14 cellular contexts compared by ENCODE assay signal in the genomic region with DNA sequence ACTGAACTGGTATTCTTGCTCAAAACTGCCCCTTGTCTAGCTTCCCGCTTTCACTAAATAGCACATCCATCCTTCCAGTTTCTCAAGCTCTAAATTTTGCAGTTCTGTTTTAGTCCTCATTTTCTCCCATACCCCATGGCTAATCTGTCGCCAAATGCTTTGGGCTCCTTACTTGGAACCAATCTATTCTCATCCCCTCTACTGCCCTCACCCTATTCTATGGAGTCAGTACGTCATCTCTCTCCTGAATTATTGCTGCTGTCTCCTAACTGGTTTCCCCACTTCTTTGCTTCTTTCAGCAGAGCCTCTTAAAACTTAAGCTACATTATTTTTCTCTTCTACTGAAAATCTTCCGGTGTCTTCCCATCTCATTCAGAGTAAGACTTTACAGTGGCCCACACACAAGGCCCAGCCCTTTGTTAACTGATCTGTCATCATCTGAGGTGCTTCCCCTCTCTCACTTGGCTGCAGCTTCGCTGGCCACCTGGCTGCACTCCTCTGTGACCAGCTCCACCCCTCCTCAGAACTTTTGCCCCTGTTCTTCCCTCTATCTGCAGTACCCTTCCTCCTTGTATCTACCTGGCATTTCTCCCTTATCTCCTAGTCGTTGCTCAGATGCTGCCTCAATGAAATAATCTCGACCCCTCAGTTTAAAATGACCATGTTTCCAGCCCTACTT. TPM values are rescaled to one million over a fixed set of nuclear protein-coding genes. Genes with fewer than 3 reads are reported as not detected.
DNase-seq lines count a peak whose midpoint lies in the region; ATAC-seq, FAIRE-seq and TF ChIP-seq lines count a peak whose summit lies in the region.
"Had no signal": no experiment of that assay in that cellular context is flagged by ENCODE, and none has a peak within 500 bp of the region (broad histone marks: within the 10 kb centered on the region; RNA-seq: fewer than 3 reads in every experiment).

No MANE protein-coding gene starts in this region.

- no peak for TF ChIP-seq CTCF in GM13977 (IDR thresholded peaks at IDR 0.05; ENCODE audit: extremely low read depth, insufficient read depth, missing control alignments)
- TF ChIP-seq CTCF in GM12878 (IDR thresholded peaks at IDR 0.05 in 2 of 3, conservative IDR thresholded peaks at IDR 0.05 in 1 of 3; ENCODE audit: control insufficient read depth in 2 of 3, extremely low read depth in 1 of 3, insufficient read depth in 1 of 3, low read depth in 3 of 3, low read length in 3 of 3): no peak
- no peak for TF ChIP-seq CTCF in Peyer's patch (IDR thresholded peaks at IDR 0.05)

- in situ Hi-C loops in GM13977 (cut with MboI; ENCODE audit: low pct_unique_long_range_greater_than_20kb, low sequenced_read_pairs, unreplicated experiment) (no loop called here), GM12878 (cut with MboI) (no loop called here)

- WGBS in GM12878 (ENCODE audit: insufficient coverage, insufficient replicate concordance, low lambda C conversion rate, missing lambda C conversion rate): 68% methylated on average over 7 of the region's 7 CpGs

- H2AFZ ChIP-seq in GM12878 (ENCODE audit: control insufficient read depth, low read depth, low read length): no peak overlapping the region

- H4K20me1 ChIP-seq in GM12878 (ENCODE audit: control insufficient read depth, insufficient read depth): no peaks in the 10 kb centered on the region

- RAD21 ChIA-PET in GM12878 (lab: Charles Lee; ENCODE audit: unreplicated experiment): interaction anchor here (0.6 to 2.5 kb wide), 10 partner anchors 8 to 1841 kb away, joined by 3 to 10 read pairs (median 4); a partner anchor contains a TSS

- H3K79me2 ChIP-seq in GM12878 (ENCODE audit: control insufficient read depth, insufficient read depth, low read length): peaks cover 96% of the 10 kb centered on the region

- CTCF ChIA-PET in GM12878 (lab: Yijun Ruan, JAX): interaction anchor here (0.6 to 4.0 kb wide), 11 partner anchors 8 to 738 kb away, joined by 3 to 35 read pairs (median 6); no protein-coding TSS in a partner anchor

- no peak for FAIRE-seq in GM12878 (lab: Jason Lieb, UNC)

- SMC1A ChIA-PET in GM12878 (lab: Charles Lee; ENCODE audit: uncharacterized antibody, unreplicated experiment): interaction anchor here (0.7 to 3.5 kb wide), 13 partner anchors 8 to 147 kb away, joined by 3 to 16 read pairs (median 5); a partner anchor contains a TSS

- H3K9me3 ChIP-seq in GM12878 (replicated peaks; ENCODE audit: control insufficient read depth, insufficient read depth, low read length): peaks cover 4% of the 10 kb centered on the region
- H3K9me3 ChIP-seq in Peyer's patch: peaks cover 0 to 5% (median 0%) of the 10 kb centered on the region in 4 donors

- H3K27ac ChIP-seq in GM12878 (ENCODE audit: control insufficient read depth, insufficient read depth) (peak overlapping the region; percentile 5; the same call in 1 of the 2 replicates), Peyer's patch (no peak overlapping the region)
- H3K27ac ChIP-seq: tibial artery had no signal

- H3K4me1 ChIP-seq in GM12878 (ENCODE audit: control insufficient read depth, insufficient read depth, low read length): peaks cover 39% of the 10 kb centered on the region
- peaks cover 0 to 6% (median 0%) of the 10 kb centered on the region in 4 donors for H3K4me1 ChIP-seq in Peyer's patch

- H3K27me3 ChIP-seq in GM12878 (replicated peaks in 1 of 2; ENCODE audit: control insufficient read depth in 2 of 2, insufficient read depth in 2 of 2, low read length in 1 of 2) (no peaks in the 10 kb centered on the region), Peyer's patch (no peaks in the 10 kb centered on the region)
- H3K27me3 ChIP-seq: tibial artery had no signal

- DNase-seq in GM13977 (ENCODE audit: low spot score): peak; percentile 30
- DNase-seq in GM12878 (ENCODE audit: low read depth, low spot score): no peak
- DNase-seq in globus pallidus (ENCODE audit: low spot score): no peak
- no peak for DNase-seq in Peyer's patch
- DNase-seq in activated naive CD4-positive, alpha-beta T cell treated with anti-CD3 and anti-CD28 coated beads, Interleukin-2, amount 50 U/mL, for 16 hours: no peak
- DNase-seq: activated naive CD8-positive, alpha-beta T cell treated with anti-CD3 and anti-CD28 coated beads, Interleukin-2, amount 10 ng/mL, durations not matched to agents 7 days and 5 days; C1 segment of cervical spinal cord; effector memory CD4-positive, alpha-beta T cell; naive thymus-derived CD4-positive, alpha-beta T cell; NCI-H1930; tibial artery had no signal

- no peak overlapping the region for H3K9ac ChIP-seq in GM12878 (ENCODE audit: control insufficient read depth, insufficient read depth, low read length)

- TF ChIP-seq POLR2A in GM12878 (IDR thresholded peaks at IDR 0.05; ENCODE audit: low read depth, low read length) (no peak), Peyer's patch (IDR thresholded peaks at IDR 0.05) (no peak)

- peak overlapping the region; percentile 77 for H3K4me2 ChIP-seq in GM12878 (ENCODE audit: control insufficient read depth, insufficient read depth)

- intact Hi-C loops in GM12878 (cut with micrococcal nuclease; ENCODE audit: unreplicated experiment): no loop called here

- peak; percentile 85 for ATAC-seq in GM21367 (IDR thresholded peaks at IDR 0.05; ENCODE audit: unreplicated experiment)
- peak; percentile 90 for ATAC-seq in HG02981 (IDR thresholded peaks at IDR 0.05; ENCODE audit: unreplicated experiment)
- peak; percentile 89 for ATAC-seq in GM12878
- no peak for ATAC-seq in GM19452 (IDR thresholded peaks at IDR 0.05; ENCODE audit: unreplicated experiment)
- ATAC-seq: naive thymus-derived CD4-positive, alpha-beta T cell had no signal

- H3K36me3 ChIP-seq in GM12878 (ENCODE audit: control insufficient read depth in 2 of 2, insufficient read depth in 2 of 2, low read length in 1 of 2) (peaks cover 0 to 8% of the 10 kb centered on the region in 2 experiments; a peak in 2 of 4 replicates), Peyer's patch (no peaks in the 10 kb centered on the region)
- H3K36me3 ChIP-seq: tibial artery had no signal

- BruUV-seq in GM12878 (replicated peaks; lab: Mats Ljungman, UMichigan): no TSS peak

- H3K4me3 ChIP-seq in GM12878 (no peak overlapping the region), Peyer's patch (no peak overlapping the region)
- H3K4me3 ChIP-seq: tibial artery had no signal

- TF ChIP-seq RAD21 in GM12878 (IDR thresholded peaks at IDR 0.05; ENCODE audit: insufficient read depth, low read depth, low read length): no peak

- POLR2A ChIA-PET in GM12878 (lab: Charles Lee): interaction anchor here (0.6 to 0.8 kb wide), 2 partner anchors 40 to 1401 kb away, joined by 3 to 8 read pairs; no protein-coding TSS in a partner anchor

- TF ChIP-seq EP300 in GM12878 (IDR thresholded peaks at IDR 0.05; ENCODE audit: borderline replicate concordance in 1 of 2, control insufficient read depth in 1 of 2, low read depth in 2 of 2, low read length in 2 of 2): no peak

TF ChIP-seq in GM12878, 131 proteins besides CTCF, POLR2A, EP300 and RAD21 (continues in another document):
- no peak for TF ChIP-seq MYB (IDR thresholded peaks at IDR 0.05; ENCODE audit: borderline replicate concordance, low read depth, low read length)
- no peak for TF ChIP-seq CHD1 (IDR thresholded peaks at IDR 0.05; ENCODE audit: low read depth, low read length)
- peak; percentile 31; the same call in 1 of the 2 replicates for TF ChIP-seq PAX5 (IDR thresholded peaks at IDR 0.05; ENCODE audit: borderline replicate concordance, low read depth, low read length)
- peak; percentile 61; the same call in 1 of the 2 replicates for TF ChIP-seq TCF12 (IDR thresholded peaks at IDR 0.05; ENCODE audit: low read depth, low read length)
- TF ChIP-seq SMAD1 (IDR thresholded peaks at IDR 0.05; ENCODE audit: low read depth, partially characterized antibody): no peak
- TF ChIP-seq BCL11A (IDR thresholded peaks at IDR 0.05; ENCODE audit: low read depth, low read length): no peak
- no peak for TF ChIP-seq SMARCA5 (IDR thresholded peaks at IDR 0.05)
- TF ChIP-seq JUND (IDR thresholded peaks at IDR 0.05; ENCODE audit: low read depth, low read length): no peak
- no peak for TF ChIP-seq SIN3A (IDR thresholded peaks at IDR 0.05; ENCODE audit: low read depth, low read length)
- no peak for TF ChIP-seq MXI1 (IDR thresholded peaks at IDR 0.05; ENCODE audit: low read depth, low read length)
- 0 out of 2 replicates have a peak, but pooled peaks have one; percentile 56 for TF ChIP-seq HDGF (IDR thresholded peaks at IDR 0.05)
- no peak for TF ChIP-seq RAD51 (IDR thresholded peaks at IDR 0.05)
- TF ChIP-seq, protein P1, sequence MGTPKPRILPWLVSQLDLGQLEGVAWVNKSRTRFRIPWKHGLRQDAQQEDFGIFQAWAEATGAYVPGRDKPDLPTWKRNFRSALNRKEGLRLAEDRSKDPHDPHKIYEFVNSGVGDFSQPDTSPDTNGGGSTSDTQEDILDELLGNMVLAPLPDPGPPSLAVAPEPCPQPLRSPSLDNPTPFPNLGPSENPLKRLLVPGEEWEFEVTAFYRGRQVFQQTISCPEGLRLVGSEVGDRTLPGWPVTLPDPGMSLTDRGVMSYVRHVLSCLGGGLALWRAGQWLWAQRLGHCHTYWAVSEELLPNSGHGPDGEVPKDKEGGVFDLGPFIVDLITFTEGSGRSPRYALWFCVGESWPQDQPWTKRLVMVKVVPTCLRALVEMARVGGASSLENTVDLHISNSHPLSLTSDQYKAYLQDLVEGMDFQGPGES (IDR thresholded peaks at IDR 0.05): no peak
- no peak for TF ChIP-seq TARDBP (IDR thresholded peaks at IDR 0.05; ENCODE audit: borderline replicate concordance)
- TF ChIP-seq RELA (IDR thresholded peaks at IDR 0.05; ENCODE audit: borderline replicate concordance, partially characterized antibody): no peak

RNA-seq across cellular contexts. Expression of a gene that starts 9.9 kb away (rescaled TPM):
- 81.2 and 83.7 TPM in 2 replicates for total RNA-seq in GM12878 (2013; cell fraction: nucleolus; rRNA removed)
- total RNA-seq in GM12878 (2014; rRNA removed) (85.0 and 103 TPM in 2 replicates), GM12878 (2014; rRNA removed; fragmentation: Illumina TruSeq; extraction: Trizol) (75.2 and 80.4 TPM in 2 replicates), GM12878 (2021) (62.9 and 66.1 TPM in 2 replicates), Peyer's patch (10 to 100 TPM; 18.9 to 47.1 (median 23.2) TPM)
- 27.6 TPM for polyA plus RNA-seq in GM12878 (2011; ENCODE audit: low read depth)
- polyA plus RNA-seq in GM12878 (2011; rRNA removed) (133 and 173 TPM in 2 replicates), GM12878 (2014; fragmentation: Illumina TruSeq; extraction: Trizol) (80.1 and 91.5 TPM in 2 replicates), GM12878 (2014; fragmentation: Nextera tagmentation; extraction: Ambion mirVana) (100 to 1,000 TPM in 1 of 2 experiments, 10 to 100 TPM in 1; 76.4 to 101 TPM), GM12878 (2014; rRNA removed) (71.3 and 86.3 TPM in 2 replicates), GM12878 (2016; fragmentation: Nextera tagmentation; extraction: Ambion mirVana) (100 to 1,000 TPM; 120 to 128 TPM)
- polyA plus RNA-seq in GM12878 (2011; cell fraction: cytosol; rRNA removed): 61.8 and 66.8 TPM in 2 replicates
- polyA plus RNA-seq in GM12878 (2011; cell fraction: nucleus; rRNA removed): 44.3 and 53.4 TPM in 2 replicates
- polyA plus RNA-seq in GM12878 (2012): 35.5 and 48.1 TPM in 2 replicates
- polyA minus RNA-seq in GM12878 (2011; rRNA and poly(A)+ RNA removed): 50.3 and 64.1 TPM in 2 replicates
- 14.7 and 17.2 TPM in 2 replicates for polyA minus RNA-seq in GM12878 (2011; cell fraction: cytosol; rRNA and poly(A)+ RNA removed)
- polyA minus RNA-seq in GM12878 (2011; cell fraction: nucleus; rRNA and poly(A)+ RNA removed): 31.4 and 42.0 TPM in 2 replicates
